In the genomic region with DNA sequence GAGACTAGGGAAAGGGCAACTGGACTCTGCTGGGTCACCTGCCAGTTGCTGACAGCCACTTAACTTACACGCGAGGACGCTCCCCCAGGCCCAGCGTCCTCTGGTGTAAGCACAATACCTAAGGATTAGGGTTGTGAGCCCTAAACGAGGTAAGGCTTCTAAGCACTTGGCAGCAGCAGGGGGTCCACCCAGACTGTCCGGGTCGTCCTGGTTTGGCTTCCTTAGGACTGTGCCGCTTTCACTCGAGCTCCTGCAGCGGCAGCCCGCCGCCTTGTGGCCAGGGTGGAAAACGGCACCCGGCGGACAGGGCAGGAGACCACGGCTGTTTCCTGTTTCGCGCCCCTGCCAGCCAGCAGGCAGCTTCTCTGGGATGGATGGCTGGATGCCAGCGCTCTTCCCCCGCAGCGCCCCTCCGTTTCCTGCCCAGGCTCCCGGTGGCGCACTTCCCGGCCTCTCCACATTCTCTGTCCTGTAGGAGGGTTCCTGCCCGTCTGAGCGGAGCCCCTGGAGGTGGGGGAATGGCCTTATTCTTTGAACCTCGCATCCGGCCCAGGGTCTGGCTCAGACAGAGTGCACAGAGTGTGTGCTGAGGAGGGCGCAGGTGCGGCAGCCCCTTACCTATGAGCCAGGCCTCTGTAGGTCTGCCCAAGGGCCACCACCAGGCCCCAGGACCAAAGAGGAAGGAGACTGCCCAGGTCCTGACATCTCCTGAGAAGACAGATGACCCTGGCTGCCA, we compare ENCODE assay signal across 8 cellular contexts. TPM values are rescaled to one million over a fixed set of nuclear protein-coding genes. Genes with fewer than 3 reads are reported as not detected.
DNase-seq lines count a peak whose midpoint lies in the region; ATAC-seq and TF ChIP-seq lines count a peak whose summit lies in the region.

No MANE protein-coding gene starts in this region.

- intact Hi-C loops in left ventricle myocardium superior (cut with micrococcal nuclease), result no loop called here

- TF ChIP-seq CTCF in AG10803 (conservative IDR thresholded peaks at IDR 0.05; ENCODE audit: low read length), result peak; percentile 74
- TF ChIP-seq CTCF in GM20000 (IDR thresholded peaks at IDR 0.05; ENCODE audit: extremely low read depth, missing control alignments), result peak; percentile 89
- TF ChIP-seq CTCF in retinal pigment epithelial cell (conservative IDR thresholded peaks at IDR 0.05; ENCODE audit: low read depth, low read length), result peak; percentile 91

- peak; percentile 66 for ATAC-seq in left ventricle myocardium superior
- ATAC-seq in HG02610 (IDR thresholded peaks at IDR 0.05; ENCODE audit: unreplicated experiment), result no peak

- DNase-seq in AG10803 (ENCODE audit: low read depth) (peak; percentile 42), GM20000 (ENCODE audit: low spot score) (peak; percentile 80), NCI-H1092 treated with DMSO at 0.1 percent for 48 hours (lab: John Stamatoyannopoulos, UW) (peak; percentile 67), T-helper 1 cell (peak; percentile 52 to 81 (median 66)), amniotic epithelial cell (ENCODE audit: low read depth) (peak; percentile 47), left ventricle myocardium superior (peak; percentile 87), retinal pigment epithelial cell (ENCODE audit: low read depth) (no peak)

- H3K4me3 ChIP-seq in AG10803 (ENCODE audit: low read length), result peak overlapping the region; percentile 39
- H3K4me3 ChIP-seq in retinal pigment epithelial cell (ENCODE audit: low read length), result no peak overlapping the region

RNA-seq across cellular contexts. Expression of a gene that starts 47.0 kb away (rescaled TPM):
- total RNA-seq in left ventricle myocardium superior, result 92.1 TPM
